In genomic region chr2:9637330-9637729, GRCh38 we compare ENCODE assay signal across 16 cellular contexts. TPM values are rescaled to one million over a fixed set of nuclear protein-coding genes. Genes with fewer than 3 reads are reported as not detected.
DNase-seq lines count a peak whose midpoint lies in the region; ATAC-seq, FAIRE-seq and TF ChIP-seq lines count a peak whose summit lies in the region.
"Had no signal": no experiment of that assay in that cellular context is flagged by ENCODE, and none has a peak within 500 bp of the region (broad histone marks: within the 10 kb centered on the region; RNA-seq: fewer than 3 reads in every experiment).

No MANE protein-coding gene starts in this region.

- no peaks in the 10 kb centered on the region for H3K9me3 ChIP-seq in fibroblast of lung (ENCODE audit: control insufficient read depth, insufficient read depth, low read depth, low read length)
- peaks cover 7% of the 10 kb centered on the region; the same call in 1 of the 2 replicates for H3K9me3 ChIP-seq in OCI-LY7 (ENCODE audit: low read length)
- H3K9me3 ChIP-seq: gastroesophageal sphincter, tibial artery had no signal

- TF ChIP-seq CTCF in fibroblast of lung (conservative IDR thresholded peaks at IDR 0.05 in 1 of 2, IDR thresholded peaks at IDR 0.05 in 1 of 2; ENCODE audit: low read depth in 1 of 2, low read length in 2 of 2), result no peak
- no peak for TF ChIP-seq CTCF in OCI-LY7 (conservative IDR thresholded peaks at IDR 0.05; ENCODE audit: low read length)

- H3K9me2 ChIP-seq in OCI-LY7 (ENCODE audit: insufficient read depth, low read length), result no peaks in the 10 kb centered on the region

- H3K4me1 Mint-ChIP-seq in stimulated activated memory B cell treated with anti-CD40 and anti-IgM and Interleukin-4, amounts not matched to agents 10 μg/mL and 1 μg/mL and 100 μg/mL, for 72 hours, result peaks cover 7% of the 10 kb centered on the region

- H3K36me3 Mint-ChIP-seq in stimulated activated memory B cell treated with anti-CD40 and anti-IgM and Interleukin-4, amounts not matched to agents 10 μg/mL and 1 μg/mL and 100 μg/mL, for 72 hours, result no peaks in the 10 kb centered on the region

- H3K4me3 ChIP-seq in fibroblast of lung (replicated peaks in 1 of 4; ENCODE audit: control extremely low read depth in 1 of 4, insufficient read depth in 1 of 4, low read depth in 3 of 4, low read length in 4 of 4), result no peak overlapping the region
- H3K4me3 ChIP-seq in OCI-LY7 (ENCODE audit: low read depth, low read length, poor library complexity, severe bottlenecking), result no peak overlapping the region
- H3K4me3 ChIP-seq: gastroesophageal sphincter, tibial artery had no signal

- H3K79me2 ChIP-seq in fibroblast of lung (ENCODE audit: control insufficient read depth, insufficient read depth, low read length), result no peaks in the 10 kb centered on the region
- no peaks in the 10 kb centered on the region for H3K79me2 ChIP-seq in OCI-LY7 (ENCODE audit: insufficient read depth, low read depth, low read length)

- H3K4me1 ChIP-seq in fibroblast of lung (ENCODE audit: control insufficient read depth, extremely low read depth, insufficient read depth, low read length), result peaks cover 28% of the 10 kb centered on the region
- H3K4me1 ChIP-seq in OCI-LY7 (ENCODE audit: insufficient read depth, low read length, poor library complexity, severe bottlenecking), result no peaks in the 10 kb centered on the region

- peak; percentile 48 for DNase-seq in DMS53 (lab: John Stamatoyannopoulos, UW)
- no peak for DNase-seq in DMS53 treated with DMSO at 0.1 percent for 48 hours (lab: John Stamatoyannopoulos, UW; ENCODE audit: unreplicated experiment)
- peak; percentile 91 for DNase-seq in RPMI7951 (ENCODE audit: low read depth)
- DNase-seq in fibroblast of lung (ENCODE audit: low read depth in 2 of 2), result peak; percentile 47 to 82
- peak; percentile 66 for DNase-seq in renal cortical epithelial cell (ENCODE audit: low read depth)
- no peak for DNase-seq in GM12892 (ENCODE audit: insufficient read length)
- DNase-seq in OCI-LY7 (ENCODE audit: low spot score), result no peak
- DNase-seq: activated naive CD4-positive, alpha-beta T cell treated with Interleukin-2 at 50 U/mL for 16 hours; KG1; NCI-H526 treated with DMSO at 0.1 percent for 48 hours; stimulated activated CD4-positive, alpha-beta T cell treated with anti-CD3 and anti-CD28 coated beads, Interleukin-1b, Interleukin-23, amount 100 ng/mL, for 48 hours; tibial artery had no signal

- TF ChIP-seq POLR2A in GM12892 (IDR thresholded peaks at IDR 0.05; ENCODE audit: low read depth, low read length), result no peak

- no peak overlapping the region for H3K27ac Mint-ChIP-seq in stimulated activated memory B cell treated with anti-CD40 and anti-IgM and Interleukin-4, amounts not matched to agents 10 μg/mL and 1 μg/mL and 100 μg/mL, for 72 hours

- no peak overlapping the region for H3K4me3 Mint-ChIP-seq in stimulated activated memory B cell treated with anti-CD40 and anti-IgM and Interleukin-4, amounts not matched to agents 10 μg/mL and 1 μg/mL and 100 μg/mL, for 72 hours
- H3K4me3 Mint-ChIP-seq: nephron had no signal

- peak overlapping the region; percentile 35 for H3K27ac ChIP-seq in fibroblast of lung (ENCODE audit: insufficient read depth, low read length)
- H3K27ac ChIP-seq in OCI-LY7 (ENCODE audit: low read depth, low read length, poor library complexity, severe bottlenecking), result no peak overlapping the region
- H3K27ac ChIP-seq: 22Rv1, tibial artery had no signal

- no peak for ATAC-seq in stimulated activated memory B cell treated with anti-CD40 and anti-IgM and Interleukin-4, amounts not matched to agents 10 μg/mL and 1 μg/mL and 100 μg/mL, for 72 hours
- ATAC-seq: gastroesophageal sphincter had no signal

- CTCF ChIA-PET in OCI-LY7 (lab: Charles Lee; ENCODE audit: unreplicated experiment), result no interaction called here

- H3K36me3 ChIP-seq in fibroblast of lung (ENCODE audit: control insufficient read depth, insufficient read depth, low read length) (no peaks in the 10 kb centered on the region), OCI-LY7 (ENCODE audit: insufficient read depth, low read length) (no peaks in the 10 kb centered on the region)
- H3K36me3 ChIP-seq: gastroesophageal sphincter, tibial artery had no signal

- H3K4me2 ChIP-seq in fibroblast of lung (ENCODE audit: extremely low read depth, insufficient read depth, low read length) (peak overlapping the region; percentile 48), OCI-LY7 (ENCODE audit: low read length) (no peak overlapping the region)

- H3K27me3 ChIP-seq in fibroblast of lung (ENCODE audit: control insufficient read depth, insufficient read depth, low read length), result no peaks in the 10 kb centered on the region
- H3K27me3 ChIP-seq: gastroesophageal sphincter, tibial artery had no signal

- POLR2A ChIA-PET in OCI-LY7 (lab: Charles Lee), result interaction anchor here (0.6 kb wide), 2 partner anchors 53 to 105 kb away, joined by 3 to 5 read pairs; no protein-coding TSS in a partner anchor

- BruUV-seq in OCI-LY7 (replicated peaks; lab: Mats Ljungman, UMichigan), result no TSS peak

- no peak overlapping the region for H3K9ac ChIP-seq in fibroblast of lung (ENCODE audit: insufficient read depth, low read length)

- peaks cover 13% of the 10 kb centered on the region for H3K27me3 Mint-ChIP-seq in stimulated activated memory B cell treated with anti-CD40 and anti-IgM and Interleukin-4, amounts not matched to agents 10 μg/mL and 1 μg/mL and 100 μg/mL, for 72 hours

- H4K20me1 ChIP-seq in fibroblast of lung (ENCODE audit: control insufficient read depth, extremely low read depth, insufficient read depth, low read length) (no peaks in the 10 kb centered on the region), OCI-LY7 (ENCODE audit: insufficient read depth, low read length) (no peaks in the 10 kb centered on the region)

- no peaks in the 10 kb centered on the region for H3K9me3 Mint-ChIP-seq in stimulated activated memory B cell treated with anti-CD40 and anti-IgM and Interleukin-4, amounts not matched to agents 10 μg/mL and 1 μg/mL and 100 μg/mL, for 72 hours
- H3K9me3 Mint-ChIP-seq: nephron had no signal

- no peak for FAIRE-seq in GM12892 (lab: Jason Lieb, UNC)

- intact Hi-C loops in OCI-LY7 (cut with micrococcal nuclease; ENCODE audit: unreplicated experiment), result no loop called here

- H2AFZ ChIP-seq in fibroblast of lung (ENCODE audit: low read length) (no peak overlapping the region), OCI-LY7 (ENCODE audit: low read length) (no peak overlapping the region)

RNA-seq across cellular contexts. Expression of gene YWHAQ, which starts 6.5 kb away (rescaled TPM):
- total RNA-seq in RPMI7951 (2014; rRNA removed; shearing (Covaris generic)), result 1,114 and 1,267 TPM in 2 replicates
- total RNA-seq in fibroblast of lung (247 and 323 TPM in 2 replicates), renal cortical epithelial cell (414 and 525 TPM in 2 replicates), OCI-LY7 (2022) (252 and 268 TPM in 2 replicates)
- 510 and 666 TPM in 2 replicates for polyA plus RNA-seq in fibroblast of lung
- 393 and 565 TPM in 2 replicates for polyA plus RNA-seq in fibroblast of lung (2012)
- 89.7 and 132 TPM in 2 replicates for polyA minus RNA-seq in fibroblast of lung (ENCODE audit: low replicate concordance)
- 264 TPM for polyA plus RNA-seq in GM12892 (2012; ENCODE audit: missing spikeins)
- 152 and 181 TPM in 2 replicates for total RNA-seq in OCI-LY7 (2014; rRNA removed; shearing (Covaris generic))

Comparison
In these comparisons a context has a peak if more than half of its experiments do, and no peak if none do; other contexts are left out.
1. DNase-seq: peak in DMS53 (single experiment), RPMI7951 (single experiment), fibroblast of lung (2 of 2) and renal cortical epithelial cell (single experiment); none in DMS53 treated with DMSO at 0.1 percent for 48 hours (single experiment), GM12892 (single experiment) and OCI-LY7 (single experiment).